In the genomic region with DNA sequence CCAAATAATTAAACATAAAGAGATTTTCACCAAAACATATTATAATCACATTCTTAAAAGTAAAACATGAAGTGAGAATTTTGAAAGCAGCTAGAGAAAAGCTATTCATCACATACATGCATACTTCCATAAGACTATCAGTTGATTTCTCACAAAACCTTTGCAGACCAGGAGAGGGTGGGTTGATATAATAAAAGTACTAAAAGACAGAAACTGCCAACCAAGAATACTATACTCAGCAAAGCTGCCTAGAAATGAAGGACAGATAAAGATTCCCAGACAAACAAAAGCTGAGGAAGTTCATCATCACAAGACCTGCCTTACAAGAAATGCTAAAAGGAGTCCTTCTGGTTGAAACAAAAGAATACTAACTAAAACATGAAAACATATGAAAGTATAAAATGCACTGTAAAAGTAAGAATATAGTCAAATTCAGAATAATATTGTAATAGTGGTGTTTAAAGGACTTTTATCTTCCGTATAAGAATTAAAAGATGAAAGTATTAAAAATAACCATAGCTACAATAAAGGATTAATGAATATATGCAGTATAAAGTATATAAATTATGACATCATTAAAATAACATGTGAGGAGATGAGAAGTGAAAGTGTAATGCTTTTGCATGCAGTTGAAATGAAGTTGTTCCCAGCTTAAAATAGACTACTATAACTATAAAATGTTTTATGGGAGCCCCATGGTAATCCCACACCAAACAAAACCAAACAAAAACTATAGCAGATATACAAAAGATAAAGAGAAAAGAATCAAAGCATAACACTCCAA, we compare ENCODE assay signal across 7 cellular contexts.
"Had no signal": no experiment of that assay in that cellular context is flagged by ENCODE, and none has a peak within 500 bp of the region (broad histone marks: within the 10 kb centered on the region; RNA-seq: fewer than 3 reads in every experiment).

No MANE protein-coding gene starts in this region.

- ATAC-seq: GM12878 had no signal

- FAIRE-seq: GM12878, GM12891, GM12892, GM18507, GM19239 had no signal

- DNase-seq: GDM1, GF-D8 had no signal

- H3K4me3 ChIP-seq: GM12878 had no signal
